ENCODE assay signal across 16 cellular contexts in genomic region chr17:64077409-64077808, GRCh38. TPM values are rescaled to one million over a fixed set of nuclear protein-coding genes. Genes with fewer than 3 reads are reported as not detected.
A peak's percentile ranks its signal among the peaks of the same experiment; 100 is the strongest.
DNase-seq lines count a peak whose midpoint lies in the region; ATAC-seq and TF ChIP-seq lines count a peak whose summit lies in the region.
"Had no signal": no experiment of that assay in that cellular context is flagged by ENCODE, and none has a peak within 500 bp of the region (broad histone marks: within the 10 kb centered on the region; RNA-seq: fewer than 3 reads in every experiment).

No MANE protein-coding gene starts in this region.

- H3K4me2 ChIP-seq in KMS-11 = peak overlapping the region; percentile 91

- peaks cover 89% of the 10 kb centered on the region for H3K4me1 ChIP-seq in KMS-11 (ENCODE audit: low read depth, poor library complexity, severe bottlenecking)
- peaks cover 0 to 59% (median 23%) of the 10 kb centered on the region in 4 donors for H3K4me1 ChIP-seq in right lobe of liver
- H3K4me1 ChIP-seq in prostate gland (replicated peaks) = peaks cover 4% of the 10 kb centered on the region

- DNase-seq in CD1c-positive myeloid dendritic cell (ENCODE audit: extremely low spot score) (peak; percentile 84), T-cell (peak in 1 of 34 experiments; percentile 33), right lobe of liver (peak in 1 of 3 donors; percentile 51), prostate gland (ENCODE audit: low spot score) (no peak), COR-L47 (lab: John Stamatoyannopoulos, UW) (no peak), anterior cingulate cortex (lab: John Stamatoyannopoulos, UW) (no peak)
- DNase-seq: activated T-cell treated with anti-CD3 and anti-CD28 coated beads, Interleukin-2, amount 50 U/mL, for 1 hour; NCI-H1436 treated with DMSO at 0.1 percent for 48 hours; stimulated activated CD4-positive, alpha-beta T cell treated with anti-CD3 and anti-CD28 coated beads, Interleukin-4, amount 100 ng/mL, for 1 hour; stimulated activated naive CD8-positive, alpha-beta T cell treated with anti-CD3 and anti-CD28 coated beads, Interleukin-15, amount 100 ng/mL, for 72 hours had no signal

- H3K9me3 ChIP-seq in right lobe of liver (no peaks in the 10 kb centered on the region), prostate gland (no peaks in the 10 kb centered on the region)
- H3K9me3 ChIP-seq: heart left ventricle had no signal

- intact Hi-C loops in right lobe of liver (cut with DNase I) = no loop called here
- intact Hi-C loops in prostate gland (cut with DNase I) = no loop called here

- H2AFZ ChIP-seq in KMS-11 (ENCODE audit: low read depth) = no peak overlapping the region

- H3K9me3 Mint-ChIP-seq in T-cell = no peaks in the 10 kb centered on the region
- H3K9me3 Mint-ChIP-seq: memory B cell; stimulated activated naive CD8-positive, alpha-beta T cell treated with anti-CD3 and anti-CD28 coated beads, Interleukin-15, amount 100 ng/mL, for 72 hours had no signal

- H3K27me3 ChIP-seq in KMS-11 (ENCODE audit: insufficient read depth, low read depth) = no peaks in the 10 kb centered on the region
- no peaks in the 10 kb centered on the region for H3K27me3 ChIP-seq in right lobe of liver
- no peaks in the 10 kb centered on the region for H3K27me3 ChIP-seq in prostate gland (replicated peaks; ENCODE audit: insufficient read depth)
- H3K27me3 ChIP-seq: heart left ventricle had no signal

- H3K4me1 Mint-ChIP-seq in T-cell = peaks cover 16 to 46% (median 28%) of the 10 kb centered on the region in 3 donors

- no peak for ATAC-seq in T-cell (replicated peaks in 1 of 4)
- no peak for ATAC-seq in right lobe of liver
- ATAC-seq in GM21576 (IDR thresholded peaks at IDR 0.05; ENCODE audit: unreplicated experiment) = no peak
- ATAC-seq: heart left ventricle; stimulated activated naive CD8-positive, alpha-beta T cell treated with anti-CD3 and anti-CD28 coated beads, Interleukin-15, amount 100 ng/mL, for 72 hours had no signal

- CTCF ChIA-PET in T-cell (lab: Charles Lee) = no interaction called here

- 71% methylated on average over 11 of the region's 11 CpGs for WGBS in right lobe of liver (ENCODE audit: insufficient coverage, low coverage, low lambda C conversion rate, missing lambda C conversion rate)
- 71% methylated on average over 11 of the region's 11 CpGs for WGBS in prostate gland

- H3K4me3 Mint-ChIP-seq in T-cell = no peak overlapping the region
- H3K4me3 Mint-ChIP-seq: memory B cell; stimulated activated naive CD8-positive, alpha-beta T cell treated with anti-CD3 and anti-CD28 coated beads, Interleukin-15, amount 100 ng/mL, for 72 hours had no signal

- no peak for TF ChIP-seq POLR2A in right lobe of liver (IDR thresholded peaks at IDR 0.05)
- TF ChIP-seq POLR2A in prostate gland (IDR thresholded peaks at IDR 0.05) = no peak

- H3K4me3 ChIP-seq in KMS-11 (IDR thresholded peaks at IDR 0.05; ENCODE audit: insufficient read depth, low read depth, low read length) (no peak overlapping the region), right lobe of liver (no peak overlapping the region), prostate gland (no peak overlapping the region)
- H3K4me3 ChIP-seq: heart left ventricle had no signal

- H3K79me2 ChIP-seq in KMS-11 (ENCODE audit: insufficient read depth, low read depth) = peaks cover 19% of the 10 kb centered on the region; the same call in 1 of the 2 replicates

- no peaks in the 10 kb centered on the region for H3K36me3 ChIP-seq in KMS-11 (ENCODE audit: insufficient read depth)
- H3K36me3 ChIP-seq in right lobe of liver = peaks cover 0 to 17% (median 0%) of the 10 kb centered on the region in 4 donors
- H3K36me3 ChIP-seq in prostate gland = no peaks in the 10 kb centered on the region

- peak overlapping the region; percentile 48 to 65 for H3K27ac Mint-ChIP-seq in T-cell
- H3K27ac Mint-ChIP-seq: memory B cell had no signal

- H4K20me1 ChIP-seq in KMS-11 (ENCODE audit: insufficient read depth) = no peaks in the 10 kb centered on the region

- H3K27me3 Mint-ChIP-seq in T-cell = no peaks in the 10 kb centered on the region
- H3K27me3 Mint-ChIP-seq: memory B cell; stimulated activated naive CD8-positive, alpha-beta T cell treated with anti-CD3 and anti-CD28 coated beads, Interleukin-15, amount 100 ng/mL, for 72 hours had no signal

- no peak for TF ChIP-seq CTCF in KMS-11 (conservative IDR thresholded peaks at IDR 0.05; ENCODE audit: low read depth, low read length)
- TF ChIP-seq CTCF in right lobe of liver (IDR thresholded peaks at IDR 0.05) = no peak
- no peak for TF ChIP-seq CTCF in prostate gland (IDR thresholded peaks at IDR 0.05)

- H3K27ac ChIP-seq in KMS-11 (peak overlapping the region; percentile 85), right lobe of liver (peak overlapping the region; percentile 41 to 85 (median 63)), prostate gland (no peak overlapping the region)
- H3K27ac ChIP-seq: C4-2B had no signal

- peaks cover 60% of the 10 kb centered on the region for H3K36me3 Mint-ChIP-seq in T-cell

- POLR2A ChIA-PET in T-cell (lab: Charles Lee) = interaction anchor here in 1 of 2 donors (0.6 kb wide), 1 partner anchor 36 kb away, joined by 5 read pairs; no protein-coding TSS in a partner anchor

- H3K9ac ChIP-seq in KMS-11 = peak overlapping the region; percentile 39; the same call in 1 of the 2 replicates

RNA-seq across cellular contexts. Expression of gene ERN1, which starts 52.5 kb away (rescaled TPM):
- total RNA-seq in T-cell (100 to 1,000 TPM in 3 of 5 donors, 10 to 100 TPM in 2; 71.2 to 146 (median 112) TPM), right lobe of liver (10 to 100 TPM; 22.7 to 47.6 (median 28.7) TPM), prostate gland (10 to 100 TPM; 14.4 to 21.4 TPM)

RNA-seq across cellular contexts. Expression of gene ICAM2, which starts 57.0 kb away (rescaled TPM):
- 100 to 1,000 TPM in 3 of 5 donors, 10 to 100 TPM in 2; 69.6 to 132 (median 116) TPM for total RNA-seq in T-cell
- total RNA-seq in right lobe of liver = 10 to 100 TPM in 3 of 6 experiments, 1 to 10 TPM in 3; 5.5 to 16.1 (median 8.6) TPM
- total RNA-seq in prostate gland = 10 to 100 TPM in 1 of 2 donors, 1 to 10 TPM in 1; 7.3 to 12.6 TPM
- total RNA-seq: RPMI7951 had no signal

Comparison
In these comparisons a context has a peak if more than half of its experiments do, and no peak if none do; other contexts are left out.
1. H3K27ac ChIP-seq: peak in KMS-11 (single experiment) and right lobe of liver (3 of 3); none in prostate gland (0 of 2).
2. RNA of gene ICAM2, which starts 57.0 kb away (total RNA-seq): 69.6 to 132 TPM in T-cell; 7.3 to 12.6 TPM in prostate gland and 5.5 to 16.1 TPM in right lobe of liver; every median in the first group is over 4 times any median in the second.